Comparison of ENCODE assay signal across 16 cellular contexts in the genomic region with DNA sequence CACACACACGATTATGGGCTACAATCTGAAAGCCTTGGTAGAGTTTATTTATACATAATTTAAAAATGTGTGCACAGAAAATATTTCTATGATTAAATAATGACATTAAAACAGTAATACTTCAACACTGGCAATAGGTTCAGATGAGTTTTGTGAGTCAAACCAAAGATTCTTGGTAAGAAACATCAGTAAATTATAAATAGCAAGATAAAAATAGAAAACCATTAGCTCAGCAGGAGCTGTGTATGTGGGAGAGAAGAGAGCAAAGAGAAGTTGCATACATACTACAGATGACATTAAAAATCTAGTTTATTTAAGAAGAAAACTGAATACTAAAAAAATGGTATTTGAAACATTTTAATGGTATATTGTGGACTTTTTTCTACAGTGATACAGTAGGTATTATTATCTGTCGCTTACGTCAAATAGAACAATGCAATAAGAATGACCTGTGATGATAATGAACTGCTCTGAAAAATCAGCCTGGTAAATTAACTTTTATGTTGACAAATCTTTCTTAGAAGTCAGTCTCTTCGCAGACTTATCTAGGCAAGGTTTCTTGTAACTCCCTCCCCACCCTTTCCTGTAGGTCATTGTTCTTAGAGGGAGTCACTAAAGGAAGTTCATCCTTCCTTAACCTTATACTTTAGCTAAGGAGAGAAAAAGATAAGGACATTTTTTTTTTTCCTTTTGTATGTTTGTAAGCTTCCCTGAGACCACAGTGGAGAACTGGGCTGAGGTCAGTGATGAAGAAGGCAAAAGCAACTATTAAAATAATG.
DNase-seq lines count a peak whose midpoint lies in the region; ATAC-seq and TF ChIP-seq lines count a peak whose summit lies in the region.
"Had no signal": no experiment of that assay in that cellular context is flagged by ENCODE, and none has a peak within 500 bp of the region (broad histone marks: within the 10 kb centered on the region; RNA-seq: fewer than 3 reads in every experiment).

No MANE protein-coding gene starts in this region.

- DNase-seq in AG10803 (ENCODE audit: low read depth) (peak; percentile 62), SK-N-SH (no peak), myocyte (ENCODE audit: low read depth) (peak; percentile 62), HPDE6-E6E7 (ENCODE audit: extremely low spot score) (no peak), endodermal cell (no peak)
- DNase-seq in activated T-cell treated with anti-CD3 and anti-CD28 coated beads, Interleukin-2, amount 50 U/mL, for 4 hours, result no peak
- DNase-seq: AML-193; NCI-H1436 treated with DMSO at 0.1 percent for 48 hours; NCI-H524; stimulated activated CD4-positive, alpha-beta T cell treated with anti-CD3 and anti-CD28 coated beads, Interleukin-4, amount 100 ng/mL, for 4 hours had no signal

- TF ChIP-seq CTCF in AG10803 (conservative IDR thresholded peaks at IDR 0.05; ENCODE audit: low read length), result no peak
- TF ChIP-seq CTCF in SK-N-SH (IDR thresholded peaks at IDR 0.05), result no peak
- TF ChIP-seq CTCF in endodermal cell (conservative IDR thresholded peaks at IDR 0.05), result no peak

- no peak overlapping the region for H3K4me2 ChIP-seq in SK-N-SH

- 88% methylated on average over 4 of the region's 4 CpGs for WGBS in SK-N-SH (ENCODE audit: low lambda C conversion rate)
- WGBS in endodermal cell (ENCODE audit: insufficient coverage in 1 of 2, insufficient read length in 1 of 2), 2 experiments, result 88 to 100% methylated on average over 2 to 3 of the region's 4 CpGs

- no peaks in the 10 kb centered on the region for H4K20me1 ChIP-seq in SK-N-SH (ENCODE audit: insufficient read depth)

- H3K27ac ChIP-seq in SK-N-SH (ENCODE audit: low read depth in 2 of 2, low read length in 1 of 2) (peak overlapping the region in 1 of 2 experiments; percentile 15; a peak in 1 of 4 replicates), endodermal cell (ENCODE audit: low read depth, low read length) (no peak overlapping the region)
- H3K27ac ChIP-seq: cardiac muscle cell, epithelial cell of prostate had no signal

- H3K36me3 Mint-ChIP-seq in endodermal cell (ENCODE audit: low read depth), result peaks cover 2% of the 10 kb centered on the region
- no peaks in the 10 kb centered on the region for H3K36me3 Mint-ChIP-seq in activated T-cell treated with anti-CD3 and anti-CD28 coated beads, Interleukin-2, amount 50 U/mL, for 4 hours (ENCODE audit: insufficient read depth)
- H3K36me3 Mint-ChIP-seq: stimulated activated memory B cell treated with anti-CD40 and anti-IgM and Interleukin-4, amounts not matched to agents 10 μg/mL and 1 μg/mL and 100 μg/mL, for 72 hours had no signal

- TF ChIP-seq RAD21 in SK-N-SH (IDR thresholded peaks at IDR 0.05; ENCODE audit: low read length), result no peak

- peaks cover 3% of the 10 kb centered on the region for H3K9me3 Mint-ChIP-seq in endodermal cell
- no peaks in the 10 kb centered on the region for H3K9me3 Mint-ChIP-seq in activated T-cell treated with anti-CD3 and anti-CD28 coated beads, Interleukin-2, amount 50 U/mL, for 4 hours
- H3K9me3 Mint-ChIP-seq: stimulated activated memory B cell treated with anti-CD40 and anti-IgM and Interleukin-4, amounts not matched to agents 10 μg/mL and 1 μg/mL and 100 μg/mL, for 72 hours; T-helper 1 cell treated with Interleukin-12 subunit alpha and Interleukin-12 subunit beta and Interleukin-4 antibody, amounts not matched to agents 30 μg/mL and 1 μg/mL, for 36 hours had no signal

- CTCF ChIA-PET in SK-N-SH (lab: Yijun Ruan, JAX), result no interaction called here

- no peak overlapping the region for H3K4me3 Mint-ChIP-seq in endodermal cell
- H3K4me3 Mint-ChIP-seq in activated T-cell treated with anti-CD3 and anti-CD28 coated beads, Interleukin-2, amount 50 U/mL, for 4 hours, result no peak overlapping the region
- H3K4me3 Mint-ChIP-seq: stimulated activated memory B cell treated with anti-CD40 and anti-IgM and Interleukin-4, amounts not matched to agents 10 μg/mL and 1 μg/mL and 100 μg/mL, for 72 hours; T-helper 1 cell treated with Interleukin-12 subunit alpha and Interleukin-12 subunit beta and Interleukin-4 antibody, amounts not matched to agents 30 μg/mL and 1 μg/mL, for 36 hours had no signal

- H3K27me3 ChIP-seq in SK-N-SH (ENCODE audit: insufficient read depth) (no peaks in the 10 kb centered on the region), endodermal cell (ENCODE audit: control insufficient read depth, insufficient read depth, low read length, poor library complexity, severe bottlenecking) (no peaks in the 10 kb centered on the region)
- H3K27me3 ChIP-seq: cardiac muscle cell had no signal

- peaks cover 14% of the 10 kb centered on the region for H3K4me1 Mint-ChIP-seq in endodermal cell
- H3K4me1 Mint-ChIP-seq in activated T-cell treated with anti-CD3 and anti-CD28 coated beads, Interleukin-2, amount 50 U/mL, for 4 hours (ENCODE audit: low read depth), result peaks cover 2% of the 10 kb centered on the region
- H3K4me1 Mint-ChIP-seq: stimulated activated memory B cell treated with anti-CD40 and anti-IgM and Interleukin-4, amounts not matched to agents 10 μg/mL and 1 μg/mL and 100 μg/mL, for 72 hours had no signal

- no peaks in the 10 kb centered on the region for H3K79me2 ChIP-seq in SK-N-SH (ENCODE audit: insufficient read depth)

- H3K9me2 ChIP-seq in SK-N-SH, result no peaks in the 10 kb centered on the region

- no peaks in the 10 kb centered on the region for H3K36me3 ChIP-seq in SK-N-SH (replicated peaks in 1 of 2; ENCODE audit: control insufficient read depth in 1 of 2, insufficient read depth in 2 of 2, low read length in 1 of 2)
- no peaks in the 10 kb centered on the region for H3K36me3 ChIP-seq in endodermal cell (ENCODE audit: control insufficient read depth, insufficient read depth, low read length)
- H3K36me3 ChIP-seq: cardiac muscle cell had no signal

- H3K27me3 Mint-ChIP-seq in endodermal cell (ENCODE audit: insufficient read depth), result no peaks in the 10 kb centered on the region
- no peaks in the 10 kb centered on the region for H3K27me3 Mint-ChIP-seq in activated T-cell treated with anti-CD3 and anti-CD28 coated beads, Interleukin-2, amount 50 U/mL, for 4 hours (ENCODE audit: low read depth)
- H3K27me3 Mint-ChIP-seq: stimulated activated memory B cell treated with anti-CD40 and anti-IgM and Interleukin-4, amounts not matched to agents 10 μg/mL and 1 μg/mL and 100 μg/mL, for 72 hours had no signal

- no peak overlapping the region for H3K27ac Mint-ChIP-seq in endodermal cell
- H3K27ac Mint-ChIP-seq: stimulated activated memory B cell treated with anti-CD40 and anti-IgM and Interleukin-4, amounts not matched to agents 10 μg/mL and 1 μg/mL and 100 μg/mL, for 72 hours; T-helper 1 cell treated with Interleukin-12 subunit alpha and Interleukin-12 subunit beta and Interleukin-4 antibody, amounts not matched to agents 30 μg/mL and 1 μg/mL, for 36 hours had no signal

- H3K9me3 ChIP-seq in SK-N-SH (no peaks in the 10 kb centered on the region), endodermal cell (ENCODE audit: control insufficient read depth, low read length) (no peaks in the 10 kb centered on the region)

- 0 out of 2 replicates have a peak overlapping the region, but pooled peaks have one; percentile 39 for H2AFZ ChIP-seq in SK-N-SH (ENCODE audit: low read depth)

- POLR2A ChIA-PET in SK-N-SH (lab: Yijun Ruan, JAX), result no interaction called here

- ATAC-seq in esophagus mucosa (peak; percentile 38), HG03039 (IDR thresholded peaks at IDR 0.05; ENCODE audit: unreplicated experiment) (no peak)
- no peak for ATAC-seq in activated T-cell treated with anti-CD3 and anti-CD28 coated beads, Interleukin-2, amount 50 U/mL, for 4 hours
- ATAC-seq: stimulated activated memory B cell treated with anti-CD40 and anti-IgM and Interleukin-4, amounts not matched to agents 10 μg/mL and 1 μg/mL and 100 μg/mL, for 72 hours had no signal

- H3K4me1 ChIP-seq in SK-N-SH (ENCODE audit: control insufficient read depth in 1 of 2, insufficient read depth in 2 of 2, low read depth in 1 of 2, low read length in 1 of 2) (peaks cover 0 to 4% of the 10 kb centered on the region in 2 experiments; a peak in 1 of 4 replicates), endodermal cell (ENCODE audit: control insufficient read depth, insufficient read depth, low read length) (no peaks in the 10 kb centered on the region)

- no peaks in the 10 kb centered on the region for H3F3A ChIP-seq in SK-N-SH (replicated peaks; ENCODE audit: insufficient read depth)

- no peak for TF ChIP-seq EP300 in SK-N-SH (IDR thresholded peaks at IDR 0.05; ENCODE audit: borderline replicate concordance in 1 of 2, low read depth in 1 of 2, low read length in 1 of 2)

- no peak overlapping the region for H3K4me3 ChIP-seq in AG10803 (ENCODE audit: low read length)
- no peak overlapping the region for H3K4me3 ChIP-seq in SK-N-SH (ENCODE audit: low read depth in 2 of 2, low read length in 1 of 2)
- H3K4me3 ChIP-seq in endodermal cell (ENCODE audit: low read length), result no peak overlapping the region
- H3K4me3 ChIP-seq: cardiac muscle cell had no signal

- H3K9ac ChIP-seq in SK-N-SH (no peak overlapping the region), endodermal cell (ENCODE audit: extremely low read depth, low read length, poor library complexity, severe bottlenecking) (no peak overlapping the region)

TF ChIP-seq in SK-N-SH, 30 proteins besides CTCF, POLR2A, EP300 and RAD21:
- peak; percentile 12; the same call in 1 of the 2 replicates for TF ChIP-seq MEF2A (IDR thresholded peaks at IDR 0.05; ENCODE audit: borderline replicate concordance, low read depth)
- no peak for TF ChIP-seq POLR2AphosphoS5 (IDR thresholded peaks at IDR 0.05; ENCODE audit: low read depth, low read length)

Comparison
In these comparisons a context has a peak if more than half of its experiments do, and no peak if none do; other contexts are left out.
1. DNase-seq: peak in AG10803 (single experiment) and myocyte (single experiment); none in SK-N-SH (single experiment), HPDE6-E6E7 (single experiment), endodermal cell (single experiment) and activated T-cell treated with anti-CD3 and anti-CD28 coated beads, Interleukin-2, amount 50 U/mL, for 4 hours (single experiment).